Comparison of ENCODE assay signal across 12 cellular contexts in genomic region chr6:81950877-81951276, GRCh38.
DNase-seq lines count a peak whose midpoint lies in the region; ATAC-seq and TF ChIP-seq lines count a peak whose summit lies in the region.
"Had no signal": no experiment of that assay in that cellular context is flagged by ENCODE, and none has a peak within 500 bp of the region (broad histone marks: within the 10 kb centered on the region; RNA-seq: fewer than 3 reads in every experiment).

No MANE protein-coding gene starts in this region.

- TF ChIP-seq POLR2A in prostate gland (IDR thresholded peaks at IDR 0.05), result no peak

- no peak overlapping the region for H2AFZ ChIP-seq in Loucy (ENCODE audit: low read length)

- H3K36me3 Mint-ChIP-seq in activated naive CD4-positive, alpha-beta T cell treated with anti-CD3 and anti-CD28 coated beads, Interleukin-2, amount 10 ng/mL, durations not matched to agents 7 days and 5 days, result no peaks in the 10 kb centered on the region

- peaks cover 25% of the 10 kb centered on the region for H3K4me1 ChIP-seq in Loucy (ENCODE audit: insufficient read depth, low read length, poor library complexity, severe bottlenecking)
- no peaks in the 10 kb centered on the region for H3K4me1 ChIP-seq in prostate gland (replicated peaks)
- no peaks in the 10 kb centered on the region for H3K4me1 ChIP-seq in A673 (ENCODE audit: insufficient read depth, low read length, poor library complexity, severe bottlenecking)

- POLR2A ChIA-PET in A673 (lab: Charles Lee; ENCODE audit: low non-redundant PET), result no interaction called here

- H3K4me3 ChIP-seq in Loucy (ENCODE audit: low read length, poor library complexity, severe bottlenecking) (no peak overlapping the region), prostate gland (no peak overlapping the region), A673 (ENCODE audit: low read depth, low read length, poor library complexity, severe bottlenecking) (no peak overlapping the region)
- H3K4me3 ChIP-seq: ovary had no signal

- no peak overlapping the region for H3K27ac Mint-ChIP-seq in activated naive CD4-positive, alpha-beta T cell treated with anti-CD3 and anti-CD28 coated beads, Interleukin-2, amount 10 ng/mL, durations not matched to agents 7 days and 5 days
- H3K27ac Mint-ChIP-seq: CD4-positive, alpha-beta T cell had no signal

- no peaks in the 10 kb centered on the region for H3K9me3 Mint-ChIP-seq in activated naive CD4-positive, alpha-beta T cell treated with anti-CD3 and anti-CD28 coated beads, Interleukin-2, amount 10 ng/mL, durations not matched to agents 7 days and 5 days

- no peaks in the 10 kb centered on the region for H3K36me3 ChIP-seq in Loucy (ENCODE audit: insufficient read depth, low read length)
- no peaks in the 10 kb centered on the region for H3K36me3 ChIP-seq in prostate gland
- H3K36me3 ChIP-seq in A673 (ENCODE audit: insufficient read depth, low read length, poor library complexity, severe bottlenecking), result no peaks in the 10 kb centered on the region
- H3K36me3 ChIP-seq: ovary had no signal

- no TSS peak for BruUV-seq in A673 (replicated peaks; lab: Mats Ljungman, UMichigan)

- H3K9ac ChIP-seq in Loucy (ENCODE audit: low read depth, low read length, poor library complexity, severe bottlenecking), result no peak overlapping the region

- peaks cover 9% of the 10 kb centered on the region; the same call in 1 of the 2 replicates for H3F3A ChIP-seq in Loucy (ENCODE audit: low read depth)

- H3K9me2 ChIP-seq in Loucy (replicated peaks; ENCODE audit: low read depth, low read length), result no peaks in the 10 kb centered on the region

- H3K27ac ChIP-seq in prostate gland, result no peak overlapping the region
- no peak overlapping the region for H3K27ac ChIP-seq in A673 (ENCODE audit: low read depth, low read length, poor library complexity, severe bottlenecking)
- H3K27ac ChIP-seq: ovary had no signal

- H3K4me1 Mint-ChIP-seq in activated naive CD4-positive, alpha-beta T cell treated with anti-CD3 and anti-CD28 coated beads, Interleukin-2, amount 10 ng/mL, durations not matched to agents 7 days and 5 days, result no peaks in the 10 kb centered on the region

- H3K9me3 ChIP-seq in Loucy (ENCODE audit: insufficient read depth, low read depth, low read length), result no peaks in the 10 kb centered on the region
- H3K9me3 ChIP-seq in prostate gland, result no peaks in the 10 kb centered on the region
- no peaks in the 10 kb centered on the region for H3K9me3 ChIP-seq in A673 (ENCODE audit: low read depth, low read length, poor library complexity, severe bottlenecking)
- H3K9me3 ChIP-seq: ovary had no signal

- TF ChIP-seq CTCF in Loucy (conservative IDR thresholded peaks at IDR 0.05; ENCODE audit: low read length) (no peak), prostate gland (IDR thresholded peaks at IDR 0.05) (no peak), A673 (conservative IDR thresholded peaks at IDR 0.05; ENCODE audit: low read depth, low read length) (no peak)

- CTCF ChIA-PET in activated naive CD4-positive, alpha-beta T cell treated with anti-CD3 and anti-CD28 coated beads, Interleukin-2, amount 10 ng/mL, durations not matched to agents 7 days and 5 days (lab: Charles Lee), result no interaction called here
- CTCF ChIA-PET in A673 (lab: Charles Lee), result no interaction called here

- intact Hi-C loops in prostate gland (cut with DNase I) (no loop called here), head of caudate nucleus (cut with DNase I) (no loop called here), A673 (cut with micrococcal nuclease; ENCODE audit: unreplicated experiment) (no loop called here)

- peak overlapping the region; percentile 32 for H3K4me2 ChIP-seq in Loucy (ENCODE audit: low read depth, low read length, poor library complexity, severe bottlenecking)

- H4K20me1 ChIP-seq in Loucy (ENCODE audit: insufficient read depth, low read length, poor library complexity, severe bottlenecking), result no peaks in the 10 kb centered on the region

- WGBS in prostate gland, result 29% methylated on average over 1 of the region's 1 CpG

- DNase-seq in Daoy (ENCODE audit: low read depth) (peak; percentile 69), fibroblast of peridontal ligament (ENCODE audit: extremely low read depth) (peak; percentile 64), prostate gland (ENCODE audit: low spot score) (no peak), head of caudate nucleus (no peak), A673 (ENCODE audit: low spot score) (no peak)
- DNase-seq in activated naive CD4-positive, alpha-beta T cell treated with anti-CD3 and anti-CD28 coated beads, Interleukin-2, amount 10 ng/mL, durations not matched to agents 7 days and 5 days, result no peak
- DNase-seq: CD4-positive, alpha-beta T cell; NCI-H146; ovary; SHP77 treated with DMSO at 0.1 percent for 48 hours had no signal

- H3K79me2 ChIP-seq in Loucy (ENCODE audit: insufficient read depth, low read length), result no peaks in the 10 kb centered on the region

- no peaks in the 10 kb centered on the region for H3K27me3 ChIP-seq in Loucy (ENCODE audit: insufficient read depth, low read length, poor library complexity, severe bottlenecking)
- no peaks in the 10 kb centered on the region for H3K27me3 ChIP-seq in prostate gland (replicated peaks; ENCODE audit: insufficient read depth)
- no peaks in the 10 kb centered on the region for H3K27me3 ChIP-seq in A673 (replicated peaks; ENCODE audit: insufficient read depth, low read depth, low read length, poor library complexity)
- H3K27me3 ChIP-seq: ovary had no signal

- no peaks in the 10 kb centered on the region for H3K27me3 Mint-ChIP-seq in activated naive CD4-positive, alpha-beta T cell treated with anti-CD3 and anti-CD28 coated beads, Interleukin-2, amount 10 ng/mL, durations not matched to agents 7 days and 5 days
- H3K27me3 Mint-ChIP-seq: CD4-positive, alpha-beta T cell had no signal

- peak; percentile 78 for ATAC-seq in GM21528 (IDR thresholded peaks at IDR 0.05; ENCODE audit: low FRiP score, unreplicated experiment)

- no peak overlapping the region for H3K4me3 Mint-ChIP-seq in activated naive CD4-positive, alpha-beta T cell treated with anti-CD3 and anti-CD28 coated beads, Interleukin-2, amount 10 ng/mL, durations not matched to agents 7 days and 5 days
- H3K4me3 Mint-ChIP-seq: CD4-positive, alpha-beta T cell had no signal

Comparison
In these comparisons a context has a peak if more than half of its experiments do, and no peak if none do; other contexts are left out.
1. DNase-seq: peak in Daoy (single experiment) and fibroblast of peridontal ligament (single experiment); none in prostate gland (single experiment), activated naive CD4-positive, alpha-beta T cell treated with anti-CD3 and anti-CD28 coated beads, Interleukin-2, amount 10 ng/mL, durations not matched to agents 7 days and 5 days (single experiment), head of caudate nucleus (0 of 42) and A673 (single experiment).